Comparison of ENCODE assay signal across 8 cellular contexts in genomic region chr16:90018297-90019200, GRCh38. TPM values are rescaled to one million over a fixed set of nuclear protein-coding genes. Genes with fewer than 3 reads are reported as not detected.
DNase-seq lines count a peak whose midpoint lies in the region; ATAC-seq, FAIRE-seq and TF ChIP-seq lines count a peak whose summit lies in the region.

No MANE protein-coding gene starts in this region.

- DNase-seq in fibroblast of pulmonary artery (ENCODE audit: low read depth) (no peak), ovary (peak in 1 of 5 donors; percentile 50), D721Med (ENCODE audit: insufficient read length, low spot score) (no peak)

- H3K27me3 ChIP-seq in ovary: no peaks in the 10 kb centered on the region

- 5 to 8% (median 7%) methylated on average over 49 to 61 of the region's 61 CpGs for WGBS in ovary, 3 donors

- POLR2A ChIA-PET in HEK293 (lab: Yijun Ruan, JAX): interaction anchor here (1.1 to 3.3 kb wide), 4 partner anchors 14 to 96 kb away, joined by 3 to 14 read pairs (median 3); partner anchors contain the start of gene TUBB3

- no peak for TF ChIP-seq CTCF in HEK293 (tag by site-specific recombination; IDR thresholded peaks at IDR 0.05)
- TF ChIP-seq CTCF in fibroblast of pulmonary artery (IDR thresholded peaks at IDR 0.05; ENCODE audit: low read length, missing control alignments): no peak
- no peak for TF ChIP-seq CTCF in ovary (IDR thresholded peaks at IDR 0.05)
- TF ChIP-seq CTCF in D721Med (IDR thresholded peaks at IDR 0.05; ENCODE audit: insufficient read depth, missing control alignments): no peak

- no peaks in the 10 kb centered on the region for H3K9me3 ChIP-seq in HEK293 (ENCODE audit: control insufficient read depth, insufficient read depth, low read depth, low read length)
- H3K9me3 ChIP-seq in ovary: no peaks in the 10 kb centered on the region

- no peak for TF ChIP-seq EP300 in ovary (IDR thresholded peaks at IDR 0.05)

- intact Hi-C loops in ovary (cut with DNase I): no loop called here

- no peak for FAIRE-seq in D721Med (lab: Jason Lieb, UNC)

- H3K36me3 ChIP-seq in HEK293 (ENCODE audit: control insufficient read depth in 2 of 2, insufficient read depth in 1 of 2, low read length in 2 of 2) (peaks cover 0 to 13% of the 10 kb centered on the region in 2 experiments; a peak in 2 of 3 replicates), ovary (no peaks in the 10 kb centered on the region)

- H3K4me3 ChIP-seq in HEK293 (ENCODE audit: low read depth, low read length) (peak overlapping the region; percentile 48), fibroblast of pulmonary artery (replicated peaks; ENCODE audit: low read depth, low read length) (peak overlapping the region; percentile 44), ovary (peak overlapping the region; percentile 77)

- H3K4me1 ChIP-seq in HEK293 (ENCODE audit: control insufficient read depth, insufficient read depth, low read length) (peaks cover 20% of the 10 kb centered on the region), ovary (ENCODE audit: insufficient read depth) (peaks cover 7% of the 10 kb centered on the region)

- CTCF ChIA-PET in HEK293 (lab: Yijun Ruan, JAX): interaction anchor here (0.5 to 1.2 kb wide), 7 partner anchors 20 to 453 kb away, joined by 3 to 4 read pairs (median 3); partner anchors contain the start of gene MC1R

- no peak for TF ChIP-seq POLR2A in ovary (IDR thresholded peaks at IDR 0.05)

- H3K27ac ChIP-seq in HEK293 (ENCODE audit: extremely low read depth, low read depth, low read length) (peak overlapping the region; percentile 58; the same call in 1 of the 2 replicates), ovary (no peak overlapping the region)

- ATAC-seq in SK-N-SH treated with all-trans-retinoic acid at 6 μM for 48 hours (peak; percentile 41), GM18511 (IDR thresholded peaks at IDR 0.05; ENCODE audit: unreplicated experiment) (no peak), HG02623 (IDR thresholded peaks at IDR 0.05; ENCODE audit: unreplicated experiment) (no peak), HG03432 (IDR thresholded peaks at IDR 0.05; ENCODE audit: unreplicated experiment) (no peak)

TF ChIP-seq in HEK293, 187 proteins besides CTCF, POLR2A, EP300 and RAD21 (continues in another document):
- TF ChIP-seq KLF9 (tag by site-specific recombination; IDR thresholded peaks at IDR 0.05; ENCODE audit: low read depth) (peak; percentile 52), BCL11A (tag by site-specific recombination; IDR thresholded peaks at IDR 0.05; ENCODE audit: low read depth) (no peak), KLF8 (tag by site-specific recombination; IDR thresholded peaks at IDR 0.05) (no peak), IKZF3 (tag by site-specific recombination; IDR thresholded peaks at IDR 0.05) (peak; percentile 48; the same call in 1 of the 2 replicates), ZNF10 (tag by site-specific recombination; IDR thresholded peaks at IDR 0.05) (no peak; the same call in 1 of the 2 replicates), ZNF121 (tag by site-specific recombination; IDR thresholded peaks at IDR 0.05) (no peak), ZNF549 (tag by site-specific recombination; IDR thresholded peaks at IDR 0.05) (no peak), ZNF140 (tag by site-specific recombination; IDR thresholded peaks at IDR 0.05) (no peak), ZSCAN30 (tag by site-specific recombination; IDR thresholded peaks at IDR 0.05) (no peak), ZSCAN23 (tag by site-specific recombination; IDR thresholded peaks at IDR 0.05) (no peak)
- TF ChIP-seq, protein P1, sequence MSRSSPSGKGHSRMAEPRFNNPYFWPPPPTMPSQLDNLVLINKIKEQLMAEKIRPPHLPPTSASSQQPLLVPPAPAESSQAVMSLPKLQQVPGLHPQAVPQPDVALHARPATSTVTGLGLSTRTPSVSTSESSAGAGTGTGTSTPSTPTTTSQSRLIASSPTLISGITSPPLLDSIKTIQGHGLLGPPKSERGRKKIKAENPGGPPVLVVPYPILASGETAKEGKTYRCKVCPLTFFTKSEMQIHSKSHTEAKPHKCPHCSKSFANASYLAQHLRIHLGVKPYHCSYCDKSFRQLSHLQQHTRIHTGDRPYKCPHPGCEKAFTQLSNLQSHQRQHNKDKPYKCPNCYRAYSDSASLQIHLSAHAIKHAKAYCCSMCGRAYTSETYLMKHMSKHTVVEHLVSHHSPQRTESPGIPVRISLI (tag by site-specific recombination; IDR thresholded peaks at IDR 0.05): no peak
- TF ChIP-seq, protein P2, sequence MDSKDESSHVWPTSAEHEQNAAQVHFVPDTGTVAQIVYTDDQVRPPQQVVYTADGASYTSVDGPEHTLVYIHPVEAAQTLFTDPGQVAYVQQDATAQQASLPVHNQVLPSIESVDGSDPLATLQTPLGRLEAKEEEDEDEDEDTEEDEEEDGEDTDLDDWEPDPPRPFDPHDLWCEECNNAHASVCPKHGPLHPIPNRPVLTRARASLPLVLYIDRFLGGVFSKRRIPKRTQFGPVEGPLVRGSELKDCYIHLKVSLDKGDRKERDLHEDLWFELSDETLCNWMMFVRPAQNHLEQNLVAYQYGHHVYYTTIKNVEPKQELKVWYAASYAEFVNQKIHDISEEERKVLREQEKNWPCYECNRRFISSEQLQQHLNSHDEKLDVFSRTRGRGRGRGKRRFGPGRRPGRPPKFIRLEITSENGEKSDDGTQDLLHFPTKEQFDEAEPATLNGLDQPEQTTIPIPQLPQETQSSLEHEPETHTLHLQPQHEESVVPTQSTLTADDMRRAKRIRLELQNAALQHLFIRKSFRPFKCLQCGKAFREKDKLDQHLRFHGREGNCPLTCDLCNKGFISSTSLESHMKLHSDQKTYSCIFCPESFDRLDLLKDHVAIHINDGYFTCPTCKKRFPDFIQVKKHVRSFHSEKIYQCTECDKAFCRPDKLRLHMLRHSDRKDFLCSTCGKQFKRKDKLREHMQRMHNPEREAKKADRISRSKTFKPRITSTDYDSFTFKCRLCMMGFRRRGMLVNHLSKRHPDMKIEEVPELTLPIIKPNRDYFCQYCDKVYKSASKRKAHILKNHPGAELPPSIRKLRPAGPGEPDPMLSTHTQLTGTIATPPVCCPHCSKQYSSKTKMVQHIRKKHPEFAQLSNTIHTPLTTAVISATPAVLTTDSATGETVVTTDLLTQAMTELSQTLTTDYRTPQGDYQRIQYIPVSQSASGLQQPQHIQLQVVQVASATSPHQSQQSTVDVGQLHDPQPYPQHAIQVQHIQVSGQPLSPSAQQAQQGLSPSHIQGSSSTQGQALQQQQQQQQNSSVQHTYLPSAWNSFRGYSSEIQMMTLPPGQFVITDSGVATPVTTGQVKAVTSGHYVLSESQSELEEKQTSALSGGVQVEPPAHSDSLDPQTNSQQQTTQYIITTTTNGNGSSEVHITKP (tag by site-specific recombination; IDR thresholded peaks at IDR 0.05): peak; percentile 82

TF ChIP-seq in SK-N-SH treated with all-trans-retinoic acid at 6 μM for 48 hours, 23 proteins besides CTCF, POLR2A, EP300 and RAD21:
- TF ChIP-seq PPARA (CRISPR knock-in tag; IDR thresholded peaks at IDR 0.05; ENCODE audit: borderline replicate concordance) (no peak), ARNTL (CRISPR knock-in tag; IDR thresholded peaks at IDR 0.05; ENCODE audit: borderline replicate concordance, low read depth) (no peak), BACH2 (CRISPR knock-in tag; IDR thresholded peaks at IDR 0.05; ENCODE audit: borderline replicate concordance) (no peak), POU6F1 (CRISPR knock-in tag; IDR thresholded peaks at IDR 0.05; ENCODE audit: borderline replicate concordance, low read depth) (no peak), ZFP3 (CRISPR knock-in tag; IDR thresholded peaks at IDR 0.05) (no peak), RARB (CRISPR knock-in tag; IDR thresholded peaks at IDR 0.05) (no peak), OSR1 (CRISPR knock-in tag; IDR thresholded peaks at IDR 0.05) (no peak), TCF4 (CRISPR knock-in tag; IDR thresholded peaks at IDR 0.05; ENCODE audit: borderline replicate concordance) (no peak), SNAI2 (CRISPR knock-in tag; IDR thresholded peaks at IDR 0.05) (no peak), ZC3H10 (CRISPR knock-in tag; IDR thresholded peaks at IDR 0.05) (no peak), ZFP30 (CRISPR knock-in tag; IDR thresholded peaks at IDR 0.05) (no peak), ZNF70 (CRISPR knock-in tag; IDR thresholded peaks at IDR 0.05) (no peak), ESRRG (CRISPR knock-in tag; IDR thresholded peaks at IDR 0.05) (no peak)
- TF ChIP-seq, protein P3, sequence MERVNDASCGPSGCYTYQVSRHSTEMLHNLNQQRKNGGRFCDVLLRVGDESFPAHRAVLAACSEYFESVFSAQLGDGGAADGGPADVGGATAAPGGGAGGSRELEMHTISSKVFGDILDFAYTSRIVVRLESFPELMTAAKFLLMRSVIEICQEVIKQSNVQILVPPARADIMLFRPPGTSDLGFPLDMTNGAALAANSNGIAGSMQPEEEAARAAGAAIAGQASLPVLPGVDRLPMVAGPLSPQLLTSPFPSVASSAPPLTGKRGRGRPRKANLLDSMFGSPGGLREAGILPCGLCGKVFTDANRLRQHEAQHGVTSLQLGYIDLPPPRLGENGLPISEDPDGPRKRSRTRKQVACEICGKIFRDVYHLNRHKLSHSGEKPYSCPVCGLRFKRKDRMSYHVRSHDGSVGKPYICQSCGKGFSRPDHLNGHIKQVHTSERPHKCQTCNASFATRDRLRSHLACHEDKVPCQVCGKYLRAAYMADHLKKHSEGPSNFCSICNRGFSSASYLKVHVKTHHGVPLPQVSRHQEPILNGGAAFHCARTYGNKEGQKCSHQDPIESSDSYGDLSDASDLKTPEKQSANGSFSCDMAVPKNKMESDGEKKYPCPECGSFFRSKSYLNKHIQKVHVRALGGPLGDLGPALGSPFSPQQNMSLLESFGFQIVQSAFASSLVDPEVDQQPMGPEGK (CRISPR knock-in tag; IDR thresholded peaks at IDR 0.05; ENCODE audit: borderline replicate concordance): no peak

RNA-seq across cellular contexts. Expression of gene DBNDD1, which starts 0.7 kb away (rescaled TPM):
- 1 to 10 TPM; 1.3 to 6.2 (median 2.5) TPM for total RNA-seq in ovary
- 1 to 10 TPM in 1 of 2 donors, under 1 TPM in 1; 0.97 to 1.5 TPM for polyA plus RNA-seq in ovary

RNA-seq across cellular contexts. Expression of gene PRDM7, which starts 58.6 kb away (rescaled TPM):
- not detected for total RNA-seq in ovary
- not detected for polyA plus RNA-seq in ovary
